20 cellular contexts compared by ENCODE assay signal in the genomic region with DNA sequence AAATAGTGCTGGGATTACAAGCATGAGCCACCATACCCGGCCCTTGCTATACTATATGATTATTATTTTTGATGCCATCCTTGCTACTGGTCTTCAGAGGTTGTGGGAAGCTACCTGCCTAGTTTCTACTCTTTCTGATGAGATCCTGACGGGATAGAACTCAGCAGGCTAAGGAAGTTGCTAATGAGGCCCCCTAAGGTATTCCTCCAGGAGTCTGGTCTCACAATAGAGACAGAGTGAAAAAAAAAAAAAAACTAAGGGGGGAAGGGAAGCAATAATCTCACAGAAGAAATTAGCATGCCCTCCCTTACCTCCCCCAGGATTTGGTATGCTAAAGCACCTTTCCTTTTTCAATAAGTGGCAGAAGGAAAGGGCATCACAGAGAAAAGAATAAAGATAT. TPM values are rescaled to one million over a fixed set of nuclear protein-coding genes. Genes with fewer than 3 reads are reported as not detected.
DNase-seq lines count a peak whose midpoint lies in the region; ATAC-seq, FAIRE-seq and TF ChIP-seq lines count a peak whose summit lies in the region.
"Had no signal": no experiment of that assay in that cellular context is flagged by ENCODE, and none has a peak within 500 bp of the region (broad histone marks: within the 10 kb centered on the region; RNA-seq: fewer than 3 reads in every experiment).

No MANE protein-coding gene starts in this region.

- H3K36me3 ChIP-seq in H1 (ENCODE audit: control insufficient read depth in 2 of 4, insufficient read depth in 4 of 4, low read length in 3 of 4) (peaks cover 11 to 53% (median 36%) of the 10 kb centered on the region in 4 experiments), iPS-18a (ENCODE audit: control insufficient read depth, low read depth, low read length) (peaks cover 55% of the 10 kb centered on the region), rectal smooth muscle tissue (ENCODE audit: control insufficient read depth, insufficient read depth, low read length) (peaks cover 24% of the 10 kb centered on the region), mucosa of descending colon (ENCODE audit: low read depth) (no peaks in the 10 kb centered on the region)

- H3K4me1 ChIP-seq in H9 (ENCODE audit: insufficient read depth, low read length) (peaks cover 27% of the 10 kb centered on the region), H1 (replicated peaks in 1 of 4; ENCODE audit: control insufficient read depth in 3 of 4, insufficient read depth in 4 of 4, low read length in 3 of 4) (peaks cover 6 to 55% (median 19%) of the 10 kb centered on the region in 4 experiments; a peak in 6 of 7 replicates), iPS-18a (ENCODE audit: control insufficient read depth, low read depth, low read length) (peaks cover 44% of the 10 kb centered on the region), rectal smooth muscle tissue (ENCODE audit: control insufficient read depth, insufficient read depth, low read length) (peaks cover 15% of the 10 kb centered on the region), mucosa of descending colon (ENCODE audit: low read depth) (peaks cover 12% of the 10 kb centered on the region)

- H2BK120ac ChIP-seq in H9 (ENCODE audit: low read depth, low read length, poor library complexity, severe bottlenecking) (no peak overlapping the region), H1 (replicated peaks; ENCODE audit: low read depth, low read length) (no peak overlapping the region)

- H3K4me1 Mint-ChIP-seq in H9, result peaks cover 60 to 74% of the 10 kb centered on the region in 2 experiments

- DNase-seq in H9 (peak; percentile 65), H1 (ENCODE audit: low read depth in 1 of 2, low spot score in 2 of 2) (peak; percentile 25 to 52), midbrain (lab: John Stamatoyannopoulos, UW) (no peak), mucosa of descending colon (no peak)
- DNase-seq in activated T-cell treated with anti-CD3 and anti-CD28 coated beads, Interleukin-2, amount 50 U/mL, for 1 hour, result no peak
- no peak for DNase-seq in activated CD4-positive, alpha-beta T cell treated with anti-CD3 and anti-CD28 coated beads for 48 hours
- DNase-seq: CD8-positive, alpha-beta T cell; IMR-90; Karpas-422; NCI-H1417 treated with DMSO at 0.1 percent for 48 hours; NCI-H1930; NCI-H226; NCI-H524; PC-3; SIG-M5 had no signal

- no peaks in the 10 kb centered on the region for H3K9me3 Mint-ChIP-seq in H9
- H3K9me3 Mint-ChIP-seq: CD8-positive, alpha-beta T cell had no signal

- POLR2A ChIA-PET in H1 (lab: Charles Lee; ENCODE audit: partially characterized antibody), result interaction anchor here (0.6 to 5.2 kb wide), 12 partner anchors 14 to 245 kb away, joined by 3 to 60 read pairs (median 4); a partner anchor contains a TSS

- H2AFZ ChIP-seq in H9 (ENCODE audit: low read length), result no peak overlapping the region
- H2AFZ ChIP-seq in H1 (ENCODE audit: low read length), result no peak overlapping the region

- TF ChIP-seq CTCF in H9 (conservative IDR thresholded peaks at IDR 0.05) (no peak), H1 (IDR thresholded peaks at IDR 0.05; ENCODE audit: control extremely low read depth in 1 of 3, insufficient read depth in 1 of 3, low read depth in 1 of 3, low read length in 3 of 3) (no peak), mucosa of descending colon (IDR thresholded peaks at IDR 0.05) (no peak)

- no peak; a peak in 1 of 4 replicates for TF ChIP-seq RAD21 in H1 (IDR thresholded peaks at IDR 0.05 in 1 of 2, conservative IDR thresholded peaks at IDR 0.05 in 1 of 2; ENCODE audit: low read depth in 2 of 2, low read length in 2 of 2)

- intact Hi-C loops in mucosa of descending colon (cut with DNase I, micrococcal nuclease), result loop anchor here in 1 of 2 donors (10.0 kb wide), 1 partner anchor 231 kb away; no protein-coding TSS in a partner anchor

- no peak overlapping the region for H2BK15ac ChIP-seq in H9 (ENCODE audit: low read depth, low read length)
- no peak overlapping the region for H2BK15ac ChIP-seq in H1 (ENCODE audit: low read length)

- H3K79me2 ChIP-seq in H9 (ENCODE audit: insufficient read depth, low read length) (no peaks in the 10 kb centered on the region), H1 (ENCODE audit: control insufficient read depth in 1 of 2, insufficient read depth in 2 of 2, low read length in 2 of 2) (peaks cover 0 to 8% of the 10 kb centered on the region in 2 experiments; a peak in 2 of 4 replicates)

- H3K27ac ChIP-seq in H9 (ENCODE audit: insufficient read length, low read depth, low read length), result peak overlapping the region; percentile 88
- H3K27ac ChIP-seq in H1 (ENCODE audit: low read depth, low read length), result peak overlapping the region; percentile 75; the same call in 1 of the 2 replicates
- peak overlapping the region; percentile 82 for H3K27ac ChIP-seq in iPS-18a (ENCODE audit: low read length)
- peak overlapping the region; percentile 7 for H3K27ac ChIP-seq in rectal smooth muscle tissue (ENCODE audit: low read depth, low read length)
- H3K27ac ChIP-seq: BLaER1 treated with 17β-estradiol and CSF1 and Interleukin-3, amounts not matched to agents 10 nM and 100 nM; RWPE1 had no signal

- H2BK20ac ChIP-seq in H9 (ENCODE audit: low read depth, low read length, poor library complexity, severe bottlenecking) (no peak overlapping the region), H1 (ENCODE audit: low read length) (no peak overlapping the region; the same call in 1 of the 2 replicates)

- H3T11ph ChIP-seq in H9 (ENCODE audit: low read length), result no peak overlapping the region

- H3K9ac ChIP-seq in H9 (ENCODE audit: extremely low read depth, insufficient read length, low read length) (no peak overlapping the region), H1 (replicated peaks in 1 of 4; ENCODE audit: extremely low read depth in 1 of 4, low read depth in 3 of 4, low read length in 3 of 4) (no peak overlapping the region), iPS-18a (ENCODE audit: low read length) (peak overlapping the region; percentile 65), rectal smooth muscle tissue (ENCODE audit: low read length) (no peak overlapping the region)

- H4K8ac ChIP-seq in H9 (replicated peaks; ENCODE audit: insufficient read length, low read depth, low read length) (no peak overlapping the region), H1 (ENCODE audit: extremely low read depth, insufficient read depth, low read length) (no peak overlapping the region)

- H2BK12ac ChIP-seq in H9 (ENCODE audit: insufficient read length, low read depth, low read length) (no peak overlapping the region), H1 (ENCODE audit: low read depth, low read length) (peak overlapping the region; percentile 51; the same call in 1 of the 2 replicates)

- H3K23ac ChIP-seq in H9 (ENCODE audit: insufficient read length, low read depth, low read length), result no peak overlapping the region
- H3K23ac ChIP-seq in H1 (ENCODE audit: insufficient read length), result no peak overlapping the region

- H3K27me3 ChIP-seq in H9 (ENCODE audit: insufficient read depth, low read length) (peaks cover 2% of the 10 kb centered on the region; the same call in 1 of the 2 replicates), H1 (replicated peaks in 1 of 4; ENCODE audit: control insufficient read depth in 3 of 4, extremely low read depth in 1 of 4, insufficient read depth in 3 of 4, low read length in 3 of 4) (peaks cover 0 to 2% (median 0%) of the 10 kb centered on the region in 4 experiments; a peak in 1 of 7 replicates), iPS-18a (ENCODE audit: control insufficient read depth, insufficient read depth, low read length) (no peaks in the 10 kb centered on the region), rectal smooth muscle tissue (ENCODE audit: control insufficient read depth, insufficient read depth, low read length) (no peaks in the 10 kb centered on the region)
- H3K27me3 ChIP-seq: BLaER1 treated with 17β-estradiol and CSF1 and Interleukin-3, amounts not matched to agents 10 nM and 100 nM had no signal

- H2BK5ac ChIP-seq in H9 (ENCODE audit: insufficient read length, low read length), result no peak overlapping the region
- peak overlapping the region; percentile 77; the same call in 1 of the 2 replicates for H2BK5ac ChIP-seq in H1 (ENCODE audit: low read depth, low read length)

- H3K79me1 ChIP-seq in H9 (ENCODE audit: insufficient read depth, low read depth, low read length, poor library complexity, severe bottlenecking), result peaks cover 2% of the 10 kb centered on the region
- H3K79me1 ChIP-seq in H1 (ENCODE audit: low read depth, low read length), result no peaks in the 10 kb centered on the region

- no peaks in the 10 kb centered on the region for H3K9me3 ChIP-seq in H9 (ENCODE audit: control insufficient read depth, low read depth, low read length)
- no peaks in the 10 kb centered on the region for H3K9me3 ChIP-seq in H1 (ENCODE audit: insufficient read depth in 2 of 2, low read depth in 1 of 2, low read length in 1 of 2)
- H3K9me3 ChIP-seq in iPS-18a (ENCODE audit: control insufficient read depth, low read depth, low read length), result no peaks in the 10 kb centered on the region
- H3K9me3 ChIP-seq in mucosa of descending colon, result no peaks in the 10 kb centered on the region
- H3K9me3 ChIP-seq: BLaER1 treated with 17β-estradiol and CSF1 and Interleukin-3, amounts not matched to agents 10 nM and 100 nM had no signal

- TF ChIP-seq EP300 in H1 (IDR thresholded peaks at IDR 0.05; ENCODE audit: borderline replicate concordance in 1 of 2, low read depth in 2 of 2, low read length in 2 of 2), result peak in 1 of 2 experiments; percentile 91; a peak in 1 of 3 replicates

- peak overlapping the region; percentile 11 for H3K4me2 ChIP-seq in H9 (ENCODE audit: insufficient read depth, insufficient read length, low read length)
- H3K4me2 ChIP-seq in H1 (ENCODE audit: insufficient read depth in 1 of 2, low read depth in 2 of 2, low read length in 2 of 2), result peak overlapping the region; percentile 44 to 54
- H3K4me2 ChIP-seq: BLaER1 treated with 17β-estradiol and CSF1 and Interleukin-3, amounts not matched to agents 10 nM and 100 nM had no signal

- H3K27ac Mint-ChIP-seq in H9, result peak overlapping the region; percentile 77 to 98 (median 97)
- H3K27ac Mint-ChIP-seq: CD8-positive, alpha-beta T cell had no signal

- H2AK5ac ChIP-seq in H9 (ENCODE audit: insufficient read length, low read length) (no peak overlapping the region), H1 (ENCODE audit: low read depth, low read length) (no peak overlapping the region; the same call in 1 of the 2 replicates)

- whole genome bisulfite sequencing in H9 (ENCODE audit: extremely low coverage, insufficient read length, low lambda C conversion rate), result no CpG with 5 or more reads among the region's 2 CpGs
- 8% methylated on average over 2 of the region's 2 CpGs; no CpG with 5 or more reads in 1 of the 2 experiments for WGBS in H1 (ENCODE audit: extremely low coverage in 1 of 2, insufficient coverage in 1 of 2, insufficient read length in 1 of 2, insufficient replicate concordance in 2 of 2, low coverage in 1 of 2, low lambda C conversion rate in 2 of 2, missing lambda C conversion rate in 1 of 2), 2 experiments

- peaks cover 36 to 89% (median 61%) of the 10 kb centered on the region in 3 experiments for H3K36me3 Mint-ChIP-seq in H9 (ENCODE audit: insufficient read depth in 1 of 3, low read depth in 3 of 3)

- peaks cover 3% of the 10 kb centered on the region for H3K23me2 ChIP-seq in H9 (ENCODE audit: insufficient read length, low read depth, low read length, poor library complexity, severe bottlenecking)
- no peaks in the 10 kb centered on the region; the same call in 1 of the 2 replicates for H3K23me2 ChIP-seq in H1 (ENCODE audit: low read depth, low read length)

- peaks cover 11% of the 10 kb centered on the region for H3K27me3 Mint-ChIP-seq in H9 (ENCODE audit: low read depth)

- H3K4me3 Mint-ChIP-seq in H9, result peak overlapping the region; percentile 26 to 71; a peak in 4 of 5 replicates
- H3K4me3 Mint-ChIP-seq: CD8-positive, alpha-beta T cell had no signal

- no peak for TF ChIP-seq POLR2A in H1 (IDR thresholded peaks at IDR 0.05; ENCODE audit: control extremely low read depth in 1 of 2, low read depth in 2 of 2, low read length in 2 of 2)

- H3K4ac ChIP-seq in H9 (ENCODE audit: low read depth, low read length) (no peak overlapping the region), H1 (replicated peaks; ENCODE audit: insufficient read length, low read depth, low read length) (no peak overlapping the region)

- CTCF ChIA-PET in H1 (lab: Charles Lee; ENCODE audit: partially characterized antibody), result interaction anchor here (0.5 to 16.7 kb wide), 7 partner anchors 9 to 118 kb away, joined by 3 to 190 read pairs (median 7); a partner anchor contains a TSS

- no peak overlapping the region for H3K18ac ChIP-seq in H9 (ENCODE audit: insufficient read length, low read depth, low read length)
- peak overlapping the region; percentile 73; the same call in 1 of the 2 replicates for H3K18ac ChIP-seq in H1 (ENCODE audit: extremely low read depth, low read length)

- H3K14ac ChIP-seq in H9 (ENCODE audit: insufficient read depth, low read length) (no peak overlapping the region), H1 (ENCODE audit: insufficient read length) (no peak overlapping the region)

- no peak for ATAC-seq in mucosa of descending colon
- ATAC-seq: CD8-positive, alpha-beta T cell; PC-3; SK-N-SH treated with all-trans-retinoic acid at 6 μM for 48 hours had no signal

- FAIRE-seq in H1 (lab: Jason Lieb, UNC), result peak; percentile 57

- H3K56ac ChIP-seq in H9 (ENCODE audit: insufficient read length, low read depth, low read length), result no peak overlapping the region
- H3K56ac ChIP-seq in H1 (replicated peaks; ENCODE audit: insufficient read length, low read depth, low read length), result no peak overlapping the region

- peaks cover 2% of the 10 kb centered on the region for H4K20me1 ChIP-seq in H9 (ENCODE audit: control insufficient read depth, insufficient read depth, insufficient read length)
- no peaks in the 10 kb centered on the region for H4K20me1 ChIP-seq in H1 (replicated peaks in 1 of 2; ENCODE audit: control insufficient read depth in 1 of 2, insufficient read depth in 2 of 2, low read length in 2 of 2)

- H4K91ac ChIP-seq in H9 (ENCODE audit: insufficient read length, low read depth, low read length) (no peak overlapping the region), H1 (replicated peaks; ENCODE audit: insufficient read length, low read length) (no peak overlapping the region)

- H3K4me3 ChIP-seq in H1 (ENCODE audit: extremely low read depth in 1 of 4, insufficient read depth in 2 of 4, low read depth in 3 of 4, low read length in 4 of 4), result peak overlapping the region in 1 of 4 experiments; percentile 27; a peak in 1 of 8 replicates
- H3K4me3 ChIP-seq in iPS-18a (ENCODE audit: low read length), result peak overlapping the region; percentile 29
- H3K4me3 ChIP-seq in rectal smooth muscle tissue (ENCODE audit: low read length), result no peak overlapping the region
- H3K4me3 ChIP-seq in mucosa of descending colon, result no peak overlapping the region
- H3K4me3 ChIP-seq: BLaER1 treated with 17β-estradiol and CSF1 and Interleukin-3, amounts not matched to agents 10 nM and 100 nM had no signal

- H4K5ac ChIP-seq in H9 (ENCODE audit: insufficient read length, low read depth, low read length) (no peak overlapping the region), H1 (ENCODE audit: insufficient read length, low read depth, low read length) (no peak overlapping the region)

RNA-seq across cellular contexts. Expression of a gene that starts 17.6 kb away (rescaled TPM):
- total RNA-seq in H9 (2021) (65.4 and 67.1 TPM in 2 replicates), mucosa of descending colon (10 to 100 TPM; 30.6 to 52.3 (median 36.1) TPM)
- total RNA-seq in H1 (2021; fragmentation: NEBNext Ultra II Directional; extraction: Animal tissue kit (Norgen Biotek cat#: 25700)), result 63.2 and 66.8 TPM in 2 replicates
- polyA plus RNA-seq in H1 (2011; rRNA removed), result 86.9 and 93.2 TPM in 2 replicates
- 46.3 TPM for polyA plus RNA-seq in H1 (2011; cell fraction: cytosol; rRNA removed)
- polyA plus RNA-seq in H1 (2011; cell fraction: nucleus; rRNA removed), result 184 TPM
- polyA plus RNA-seq in H1 (2012, experiment 1 of 2), result 58.2 to 67.1 TPM (median 62.7 TPM) in 4 replicates
- 30.6 TPM for polyA plus RNA-seq in H1 (2012, experiment 2 of 2)
- 36.2 TPM for polyA plus RNA-seq in H1 (2013, experiment 1 of 2)
- polyA plus RNA-seq in H1 (2013, experiment 2 of 2), result 32.5 TPM
- 87.6 and 105 TPM in 2 replicates for polyA minus RNA-seq in H1 (2011; rRNA and poly(A)+ RNA removed)
- 33.4 TPM for polyA minus RNA-seq in H1 (2011; cell fraction: cytosol; rRNA and poly(A)+ RNA removed)
- polyA minus RNA-seq in H1 (2011; cell fraction: nucleus; rRNA and poly(A)+ RNA removed), result 71.9 TPM

RNA-seq across cellular contexts. Expression of a gene that starts 29.8 kb away (rescaled TPM):
- total RNA-seq in H9 (2021), result 42.0 and 45.3 TPM in 2 replicates
- 29.4 and 39.1 TPM in 2 replicates for total RNA-seq in H1 (2021; fragmentation: NEBNext Ultra II Directional; extraction: Animal tissue kit (Norgen Biotek cat#: 25700))
- 40.1 and 51.2 TPM in 2 replicates for polyA plus RNA-seq in H1 (2011; rRNA removed)
- polyA plus RNA-seq in H1 (2011; cell fraction: cytosol; rRNA removed), result 44.7 TPM
- 133 TPM for polyA plus RNA-seq in H1 (2011; cell fraction: nucleus; rRNA removed)
- 42.0 to 62.3 TPM (median 55.1 TPM) in 4 replicates for polyA plus RNA-seq in H1 (2012, experiment 1 of 2)
- polyA plus RNA-seq in H1 (2012, experiment 2 of 2), result 50.1 TPM
- polyA plus RNA-seq in H1 (2013, experiment 1 of 2), result 44.3 TPM
- polyA plus RNA-seq in H1 (2013, experiment 2 of 2), result 41.0 TPM
- polyA minus RNA-seq in H1 (2011; rRNA and poly(A)+ RNA removed), result 56.9 and 65.2 TPM in 2 replicates
- 30.4 TPM for polyA minus RNA-seq in H1 (2011; cell fraction: cytosol; rRNA and poly(A)+ RNA removed)
- polyA minus RNA-seq in H1 (2011; cell fraction: nucleus; rRNA and poly(A)+ RNA removed), result 19.4 TPM
- 10 to 100 TPM; 17.9 to 35.1 (median 22.9) TPM for total RNA-seq in mucosa of descending colon

Comparison
In these comparisons a context has a peak if more than half of its experiments do, and no peak if none do; other contexts are left out.
1. DNase-seq: peak in H9 (single experiment) and H1 (2 of 2); none in midbrain (single experiment), activated T-cell treated with anti-CD3 and anti-CD28 coated beads, Interleukin-2, amount 50 U/mL, for 1 hour (single experiment), activated CD4-positive, alpha-beta T cell treated with anti-CD3 and anti-CD28 coated beads for 48 hours (single experiment) and mucosa of descending colon (0 of 3).
2. H3K27ac ChIP-seq: peak in every context shown above with its lines; median percentile 88 in H9; 82 in iPS-18a; 75 in H1; 7 in rectal smooth muscle tissue.